Comparison of ENCODE assay signal across 2 cellular contexts in genomic region chr1:58783090-58783992, GRCh38.
A peak's percentile ranks its signal among the peaks of the same experiment; 100 is the strongest.
TF ChIP-seq lines count a peak whose summit lies in the region.

No MANE protein-coding gene starts in this region.

TF ChIP-seq in IMR-90, 13 proteins besides CTCF, POLR2A, EP300 and RAD21:
- TF ChIP-seq MXI1 (IDR thresholded peaks at IDR 0.05; ENCODE audit: borderline replicate concordance, low read depth, low read length): 0 out of 2 replicates have a peak, but pooled peaks have one; percentile 12
- no peak for TF ChIP-seq RFX5 (IDR thresholded peaks at IDR 0.05; ENCODE audit: low read depth, low read length)
- no peak for TF ChIP-seq BHLHE40 (IDR thresholded peaks at IDR 0.05; ENCODE audit: low read depth, low read length)
- no peak for TF ChIP-seq USF2 (IDR thresholded peaks at IDR 0.05; ENCODE audit: low read depth, low read length)
- no peak for TF ChIP-seq ELK1 (IDR thresholded peaks at IDR 0.05; ENCODE audit: borderline replicate concordance, low read depth, low read length)
- TF ChIP-seq CEBPB (IDR thresholded peaks at IDR 0.05; ENCODE audit: low read depth, low read length): no peak
- no peak for TF ChIP-seq MAFK (IDR thresholded peaks at IDR 0.05; ENCODE audit: low read depth, low read length)
- no peak for TF ChIP-seq NFE2L2 (IDR thresholded peaks at IDR 0.05; ENCODE audit: low read depth, low read length)
- TF ChIP-seq MAZ (IDR thresholded peaks at IDR 0.05; ENCODE audit: borderline replicate concordance, low read depth, low read length): no peak
- peak; percentile 28; the same call in 1 of the 2 replicates for TF ChIP-seq SMC3 (IDR thresholded peaks at IDR 0.05; ENCODE audit: low read depth, low read length)
- TF ChIP-seq FOS (IDR thresholded peaks at IDR 0.05; ENCODE audit: low read depth, low read length): no peak
- TF ChIP-seq CHD1 (IDR thresholded peaks at IDR 0.05; ENCODE audit: low read depth, low read length): peak; percentile 95

TF ChIP-seq in HepG2, 621 proteins besides CTCF, POLR2A, EP300 and RAD21 (continues in another document):
- TF ChIP-seq SALL1 (CRISPR knock-in tag; IDR thresholded peaks at IDR 0.05) (peak; percentile 23; the same call in 1 of the 2 replicates), GTF2F1 (IDR thresholded peaks at IDR 0.05; ENCODE audit: low read length) (no peak; the same call in 1 of the 2 replicates), ZNF512B (CRISPR knock-in tag; IDR thresholded peaks at IDR 0.05; ENCODE audit: borderline replicate concordance) (0 out of 2 replicates have a peak, but pooled peaks have one; percentile 32), KLF6 (CRISPR knock-in tag; IDR thresholded peaks at IDR 0.05) (peak; percentile 18; the same call in 1 of the 2 replicates), NAIF1 (CRISPR knock-in tag; IDR thresholded peaks at IDR 0.05; ENCODE audit: borderline replicate concordance) (peak; percentile 46; the same call in 1 of the 2 replicates), ZNF788 (CRISPR knock-in tag; IDR thresholded peaks at IDR 0.05; ENCODE audit: borderline replicate concordance) (peak; percentile 34; the same call in 1 of the 2 replicates), STAT6 (CRISPR knock-in tag; IDR thresholded peaks at IDR 0.05; ENCODE audit: borderline replicate concordance) (no peak), KLF15 (CRISPR knock-in tag; IDR thresholded peaks at IDR 0.05; ENCODE audit: borderline replicate concordance) (no peak), ZGPAT (CRISPR knock-in tag; IDR thresholded peaks at IDR 0.05) (0 out of 2 replicates have a peak, but pooled peaks have one; percentile 5), TP53 (CRISPR knock-in tag; conservative IDR thresholded peaks at IDR 0.05) (no peak), ZBTB4 (CRISPR knock-in tag; IDR thresholded peaks at IDR 0.05; ENCODE audit: borderline replicate concordance) (no peak), SIN3A (IDR thresholded peaks at IDR 0.05; ENCODE audit: borderline replicate concordance, low read depth, low read length) (0 out of 2 replicates have a peak, but pooled peaks have one; percentile 27), EED (CRISPR knock-in tag; IDR thresholded peaks at IDR 0.05) (0 out of 2 replicates have a peak, but pooled peaks have one; percentile 46), ZNF317 (CRISPR knock-in tag; IDR thresholded peaks at IDR 0.05) (0 out of 2 replicates have a peak, but pooled peaks have one; percentile 55), ZNF670 (CRISPR knock-in tag; IDR thresholded peaks at IDR 0.05; ENCODE audit: borderline replicate concordance) (0 out of 2 replicates have a peak, but pooled peaks have one; percentile 9), ZNF776 (CRISPR knock-in tag; IDR thresholded peaks at IDR 0.05) (no peak), GPN1 (CRISPR knock-in tag; IDR thresholded peaks at IDR 0.05; ENCODE audit: borderline replicate concordance) (no peak), POGZ (CRISPR knock-in tag; IDR thresholded peaks at IDR 0.05) (no peak; the same call in 1 of the 2 replicates), ZNF652 (CRISPR knock-in tag; IDR thresholded peaks at IDR 0.05; ENCODE audit: borderline replicate concordance, low read depth) (peak; percentile 87), TBL1XR1 (IDR thresholded peaks at IDR 0.05; ENCODE audit: borderline replicate concordance, low read length, partially characterized antibody) (peak; percentile 84), ZNF878 (CRISPR knock-in tag; IDR thresholded peaks at IDR 0.05) (peak; percentile 59; the same call in 1 of the 2 replicates), NFE2 (CRISPR knock-in tag; IDR thresholded peaks at IDR 0.05) (no peak), GMEB1 (CRISPR knock-in tag; IDR thresholded peaks at IDR 0.05; ENCODE audit: borderline replicate concordance) (no peak), ZNF747 (CRISPR knock-in tag; IDR thresholded peaks at IDR 0.05; ENCODE audit: borderline replicate concordance) (peak; percentile 19), ZFP37 (CRISPR knock-in tag; IDR thresholded peaks at IDR 0.05; ENCODE audit: borderline replicate concordance) (0 out of 2 replicates have a peak, but pooled peaks have one; percentile 32), MTA1 (CRISPR knock-in tag; IDR thresholded peaks at IDR 0.05; ENCODE audit: borderline replicate concordance) (no peak), KDM5B (CRISPR knock-in tag; IDR thresholded peaks at IDR 0.05; ENCODE audit: borderline replicate concordance) (peak; percentile 13; the same call in 1 of the 2 replicates), XRCC5 (optimal IDR thresholded peaks at IDR 0.05; ENCODE audit: low read length) (peak; percentile 2), ZEB1 (IDR thresholded peaks at IDR 0.05; ENCODE audit: insufficient replicate concordance, low read depth) (peak; percentile 40), RBM39 (IDR thresholded peaks at IDR 0.05; ENCODE audit: low read depth, low read length, poor library complexity, severe bottlenecking) (peak; percentile 83), NFE2L2 (IDR thresholded peaks at IDR 0.05; ENCODE audit: low read length) (peak; percentile 41; the same call in 1 of the 2 replicates), KLF12 (CRISPR knock-in tag; IDR thresholded peaks at IDR 0.05; ENCODE audit: borderline replicate concordance) (0 out of 2 replicates have a peak, but pooled peaks have one; percentile 6), MAFG (CRISPR knock-in tag; IDR thresholded peaks at IDR 0.05) (no peak), ZNF564 (CRISPR knock-in tag; IDR thresholded peaks at IDR 0.05) (peak; percentile 22; the same call in 1 of the 2 replicates), ZNF296 (CRISPR knock-in tag; conservative IDR thresholded peaks at IDR 0.05) (no peak), ZNF121 (CRISPR knock-in tag; IDR thresholded peaks at IDR 0.05) (peak; percentile 46; the same call in 1 of the 2 replicates), PCBP1 (IDR thresholded peaks at IDR 0.05; ENCODE audit: borderline replicate concordance, low read depth, low read length) (peak; percentile 71; the same call in 1 of the 2 replicates), ZNF460 (CRISPR knock-in tag; IDR thresholded peaks at IDR 0.05; ENCODE audit: borderline replicate concordance) (no peak), STAG1 (CRISPR knock-in tag; IDR thresholded peaks at IDR 0.05) (peak; percentile 9; the same call in 1 of the 2 replicates), ZNF280B (CRISPR knock-in tag; IDR thresholded peaks at IDR 0.05; ENCODE audit: borderline replicate concordance) (peak; percentile 25; the same call in 1 of the 2 replicates), UBTF (CRISPR knock-in tag; IDR thresholded peaks at IDR 0.05) (peak; percentile 83), EHMT2 (IDR thresholded peaks at IDR 0.05; ENCODE audit: borderline replicate concordance, low read depth, low read length) (no peak), ARNTL (CRISPR knock-in tag; IDR thresholded peaks at IDR 0.05) (peak; percentile 50; the same call in 1 of the 2 replicates)
